In genomic region chr15:93088200-93088980, GRCh38 we compare ENCODE assay signal across 1 cellular context.
A peak's percentile ranks its signal among the peaks of the same experiment; 100 is the strongest.
TF ChIP-seq lines count a peak whose summit lies in the region.

No MANE protein-coding gene starts in this region.

TF ChIP-seq in HEK293, 187 proteins besides CTCF, POLR2A, EP300 and RAD21 (continued from another document):
- TF ChIP-seq ZNF571 (tag by site-specific recombination; IDR thresholded peaks at IDR 0.05): no peak
- TF ChIP-seq ZNF112 (tag by site-specific recombination; IDR thresholded peaks at IDR 0.05): no peak
- 0 out of 2 replicates have a peak, but pooled peaks have one; percentile 9 for TF ChIP-seq ZNF629 (tag by site-specific recombination; IDR thresholded peaks at IDR 0.05)
- 0 out of 2 replicates have a peak, but pooled peaks have one; percentile 7 for TF ChIP-seq ZNF596 (tag by site-specific recombination; IDR thresholded peaks at IDR 0.05)
- TF ChIP-seq ZNF449 (tag by site-specific recombination; IDR thresholded peaks at IDR 0.05): peak; percentile 73
TF ChIP-seq in HEK293: peak in this region for 17.
